8 cellular contexts compared by ENCODE assay signal in genomic region chr12:120439646-120440247, GRCh38.
DNase-seq lines count a peak whose midpoint lies in the region; ATAC-seq and TF ChIP-seq lines count a peak whose summit lies in the region.

No MANE protein-coding gene starts in this region.

- TF ChIP-seq CTCF in GM10266 (IDR thresholded peaks at IDR 0.05; ENCODE audit: control insufficient read depth, insufficient read depth, low read depth, missing control alignments), result peak; percentile 48

- DNase-seq in GM10266 (ENCODE audit: extremely low spot score) (peak; percentile 78), NCI-H1105 (lab: John Stamatoyannopoulos, UW) (peak; percentile 56), T-helper 9 cell (peak; percentile 70), amniotic stem cell (lab: John Stamatoyannopoulos, UW) (peak; percentile 11), hypothalamus (lab: John Stamatoyannopoulos, UW) (peak in 33 of 51 donors; percentile 0 to 57 (median 10))
- peak; percentile 62 for DNase-seq in stimulated activated CD4-positive, alpha-beta T cell treated with anti-CD3 and anti-CD28 coated beads, Interleukin-12 subunit alpha, Interleukin-12 subunit beta, amount 100 ng/mL, for 4 hours

- no peak for ATAC-seq in HG03565 (IDR thresholded peaks at IDR 0.05; ENCODE audit: unreplicated experiment)
- ATAC-seq in GM21786 (IDR thresholded peaks at IDR 0.05; ENCODE audit: unreplicated experiment), result no peak

Comparison
In these comparisons a context has a peak if more than half of its experiments do, and no peak if none do; other contexts are left out.
1. DNase-seq: peak in every context shown above with its lines; median percentile 78 in GM10266; 70 in T-helper 9 cell; 62 in stimulated activated CD4-positive, alpha-beta T cell treated with anti-CD3 and anti-CD28 coated beads, Interleukin-12 subunit alpha, Interleukin-12 subunit beta, amount 100 ng/mL, for 4 hours; 56 in NCI-H1105; 11 in amniotic stem cell; 10 in hypothalamus.